In genomic region chr17:78946631-78947030, GRCh38 we compare ENCODE assay signal across 23 cellular contexts.
"Had no signal": no experiment of that assay in that cellular context is flagged by ENCODE, and none has a peak within 500 bp of the region (broad histone marks: within the 10 kb centered on the region; RNA-seq: fewer than 3 reads in every experiment).

No MANE protein-coding gene starts in this region.

- ATAC-seq: effector memory CD8-positive, alpha-beta T cell; gastroesophageal sphincter; left ventricle myocardium superior; naive thymus-derived CD8-positive, alpha-beta T cell; stimulated activated memory B cell treated with anti-CD40 and anti-IgM and Interleukin-4, amounts not matched to agents 10 μg/mL and 1 μg/mL and 100 μg/mL, for 72 hours had no signal

- FAIRE-seq: keratinocyte had no signal

- H3K27ac Mint-ChIP-seq: dendritic cell treated with granulocyte-macrophage colony-stimulating factor and Interleukin-4, amounts not matched to agents 40 ng/mL and 50 ng/mL, for 4 days; effector memory CD8-positive, alpha-beta T cell; immature natural killer cell; naive thymus-derived CD8-positive, alpha-beta T cell; stimulated activated memory B cell treated with anti-CD40 and anti-IgM and Interleukin-4, amounts not matched to agents 10 μg/mL and 1 μg/mL and 100 μg/mL, for 72 hours; stimulated activated naive CD8-positive, alpha-beta T cell treated with anti-CD3 and anti-CD28 coated beads, Interleukin-15, Interleukin-2, amounts not matched to agents 100 ng/mL and 50 ng/mL, for 24 hours had no signal

- H3K9me3 ChIP-seq: ovary had no signal

- H3K36me3 ChIP-seq: esophagus muscularis mucosa, gastroesophageal sphincter, ovary, spleen, thoracic aorta had no signal

- H3K27me3 Mint-ChIP-seq: stimulated activated naive CD8-positive, alpha-beta T cell treated with anti-CD3 and anti-CD28 coated beads, Interleukin-15, Interleukin-2, amounts not matched to agents 100 ng/mL and 50 ng/mL, for 24 hours had no signal

- H3K36me3 Mint-ChIP-seq: immature natural killer cell had no signal

- H3K9me3 Mint-ChIP-seq: central memory CD8-positive, alpha-beta T cell; effector memory CD8-positive, alpha-beta T cell had no signal

- H3K4me3 ChIP-seq: esophagus muscularis mucosa, gastroesophageal sphincter, lung, ovary, spleen, thoracic aorta had no signal

- DNase-seq: effector memory CD8-positive, alpha-beta T cell; glutamatergic neuron; immature natural killer cell; left colon; left ventricle myocardium superior; mesendoderm; naive thymus-derived CD8-positive, alpha-beta T cell; spleen; stimulated activated CD4-positive, alpha-beta T cell treated with anti-CD3 and anti-CD28 coated beads, Interleukin-15, amount 100 ng/mL, for 24 hours; stimulated activated CD4-positive, alpha-beta T cell treated with anti-CD3 and anti-CD28 coated beads, Interleukin-1b, Interleukin-23, amount 100 ng/mL, for 48 hours; stimulated activated CD4-positive, alpha-beta T cell treated with anti-CD3 and anti-CD28 coated beads, Interleukin-4, amount 100 ng/mL, for 24 hours had no signal

- H3K4me1 Mint-ChIP-seq: central memory CD8-positive, alpha-beta T cell; immature natural killer cell had no signal

- H3K27ac ChIP-seq: epithelial cell of prostate, esophagus muscularis mucosa, gastroesophageal sphincter, thoracic aorta had no signal

- H3K27me3 ChIP-seq: esophagus muscularis mucosa, gastroesophageal sphincter, ovary, spleen had no signal

- H3K4me1 ChIP-seq: gastroesophageal sphincter had no signal

- H3K4me3 Mint-ChIP-seq: central memory CD8-positive, alpha-beta T cell; dendritic cell treated with granulocyte-macrophage colony-stimulating factor and Interleukin-4, amounts not matched to agents 40 ng/mL and 50 ng/mL, for 4 days; effector memory CD8-positive, alpha-beta T cell; immature natural killer cell; naive thymus-derived CD8-positive, alpha-beta T cell; neural crest cell; stimulated activated memory B cell treated with anti-CD40 and anti-IgM and Interleukin-4, amounts not matched to agents 10 μg/mL and 1 μg/mL and 100 μg/mL, for 72 hours; stimulated activated naive CD8-positive, alpha-beta T cell treated with anti-CD3 and anti-CD28 coated beads, Interleukin-15, Interleukin-2, amounts not matched to agents 100 ng/mL and 50 ng/mL, for 24 hours had no signal
